In the genomic region with DNA sequence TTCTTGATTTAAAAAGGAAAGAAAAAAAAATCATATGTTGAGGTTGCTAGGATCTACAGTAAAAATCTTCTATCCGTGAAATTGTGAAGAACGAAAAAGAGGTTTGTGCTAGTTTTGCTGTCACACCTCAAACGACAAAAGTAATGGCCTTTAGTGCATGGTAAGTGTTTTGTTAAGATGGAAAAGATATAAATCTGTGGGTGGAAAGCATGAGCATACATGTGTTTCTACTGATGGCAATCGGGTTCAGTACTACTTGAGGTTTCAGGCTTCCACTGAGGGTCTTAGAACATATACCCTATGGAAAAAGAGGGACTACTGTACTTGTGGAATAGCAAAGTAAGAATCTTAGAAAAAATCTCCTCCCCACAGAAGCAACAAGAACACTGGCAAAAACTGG, we compare ENCODE assay signal across 21 cellular contexts. TPM values are rescaled to one million over a fixed set of nuclear protein-coding genes. Genes with fewer than 3 reads are reported as not detected.
DNase-seq lines count a peak whose midpoint lies in the region; TF ChIP-seq lines count a peak whose summit lies in the region.
"Had no signal": no experiment of that assay in that cellular context is flagged by ENCODE, and none has a peak within 500 bp of the region (broad histone marks: within the 10 kb centered on the region; RNA-seq: fewer than 3 reads in every experiment).

No MANE protein-coding gene starts in this region.

- H3K9me3 ChIP-seq in MM.1S (replicated peaks; ENCODE audit: insufficient read depth, low read length) (no peaks in the 10 kb centered on the region), uterus (no peaks in the 10 kb centered on the region)
- H3K9me3 ChIP-seq: A549, tibial nerve had no signal

- no peaks in the 10 kb centered on the region for H3K9me2 ChIP-seq in MM.1S (replicated peaks; ENCODE audit: insufficient read depth, low read length)

- no peaks in the 10 kb centered on the region for H3K27me3 Mint-ChIP-seq in activated CD4-positive, alpha-beta memory T cell treated with anti-CD3 and anti-CD28 coated beads, Interleukin-2, amount 10 ng/mL, durations not matched to agents 7 days and 5 days
- no peaks in the 10 kb centered on the region for H3K27me3 Mint-ChIP-seq in activated CD4-positive, alpha-beta memory T cell treated with anti-CD3 and anti-CD28 coated beads for 36 hours
- H3K27me3 Mint-ChIP-seq in activated T-helper 2 cell treated with anti-CD3 and anti-CD28 coated beads, Interferon-gamma antibody, Interleukin-2, Interleukin-4, amounts not matched to agents 10 μg/mL and 5 μg/mL and 100 μg/mL, durations not matched to agents 14 hours and 24 hours and 36 hours (ENCODE audit: low read depth) = no peaks in the 10 kb centered on the region
- no peaks in the 10 kb centered on the region for H3K27me3 Mint-ChIP-seq in nephron progenitor cell (ENCODE audit: low read depth, poor library complexity)

- H3K79me2 ChIP-seq in MM.1S (ENCODE audit: low read length) = no peaks in the 10 kb centered on the region

- POLR2A ChIA-PET in activated CD4-positive, alpha-beta memory T cell treated with anti-CD3 and anti-CD28 coated beads, Interleukin-2, amount 10 ng/mL, durations not matched to agents 7 days and 5 days (lab: Charles Lee) = interaction anchor here (1.2 to 1.5 kb wide), 2 partner anchors 18 to 850 kb away, joined by 3 to 6 read pairs; a partner anchor contains a TSS
- POLR2A ChIA-PET in activated CD4-positive, alpha-beta memory T cell treated with anti-CD3 and anti-CD28 coated beads for 36 hours (lab: Charles Lee) = no interaction called here

- peaks cover 12% of the 10 kb centered on the region for H3K36me3 Mint-ChIP-seq in activated CD4-positive, alpha-beta memory T cell treated with anti-CD3 and anti-CD28 coated beads, Interleukin-2, amount 10 ng/mL, durations not matched to agents 7 days and 5 days (ENCODE audit: low read depth)
- peaks cover 8% of the 10 kb centered on the region for H3K36me3 Mint-ChIP-seq in activated CD4-positive, alpha-beta memory T cell treated with anti-CD3 and anti-CD28 coated beads for 36 hours
- H3K36me3 Mint-ChIP-seq in activated T-helper 2 cell treated with anti-CD3 and anti-CD28 coated beads, Interferon-gamma antibody, Interleukin-2, Interleukin-4, amounts not matched to agents 10 μg/mL and 5 μg/mL and 100 μg/mL, durations not matched to agents 14 hours and 24 hours and 36 hours (ENCODE audit: low read depth) = peaks cover 56% of the 10 kb centered on the region
- peaks cover 14% of the 10 kb centered on the region for H3K36me3 Mint-ChIP-seq in nephron progenitor cell (ENCODE audit: low read depth)

- peak overlapping the region; percentile 42; the same call in 1 of the 2 replicates for H3K9ac ChIP-seq in MM.1S (ENCODE audit: low read length)

- H3K27me3 ChIP-seq in MM.1S (replicated peaks; ENCODE audit: insufficient read depth, low read length) = no peaks in the 10 kb centered on the region
- H3K27me3 ChIP-seq in uterus = no peaks in the 10 kb centered on the region
- H3K27me3 ChIP-seq: tibial nerve had no signal

- peak overlapping the region; percentile 49 for H3K4me3 ChIP-seq in MM.1S (ENCODE audit: low read length)
- H3K4me3 ChIP-seq in uterus = no peak overlapping the region
- H3K4me3 ChIP-seq: A549, smooth muscle cell, tibial nerve had no signal

- no peak for DNase-seq in activated CD4-positive, alpha-beta memory T cell treated with anti-CD3 and anti-CD28 coated beads, Interleukin-2, amount 10 ng/mL, durations not matched to agents 7 days and 5 days
- no peak for DNase-seq in activated CD4-positive, alpha-beta memory T cell treated with anti-CD3 and anti-CD28 coated beads for 36 hours
- DNase-seq in MM.1S = no peak
- DNase-seq in activated T-helper 2 cell treated with anti-CD3 and anti-CD28 coated beads, Interferon-gamma antibody, Interleukin-2, Interleukin-4, amounts not matched to agents 10 μg/mL and 5 μg/mL and 100 μg/mL, durations not matched to agents 14 hours and 24 hours and 36 hours (ENCODE audit: low spot score) = no peak
- no peak for DNase-seq in nephron progenitor cell
- DNase-seq in SKM-1 (lab: John Stamatoyannopoulos, UW; ENCODE audit: unreplicated experiment) = no peak
- no peak for DNase-seq in ureter (ENCODE audit: low spot score)
- no peak for DNase-seq in uterus
- DNase-seq: activated effector memory CD4-positive, alpha-beta T cell treated with Interleukin-2 at 50 U/mL for 16 hours; anterior cingulate cortex; Calu3; head of caudate nucleus; NCI-H1105; NCI-H2029 treated with DMSO at 0.1 percent for 48 hours; occipital lobe; SIG-M5; stimulated activated CD4-positive, alpha-beta T cell treated with anti-CD3 and anti-CD28 coated beads, Interleukin-2, amount 100 ng/mL, for 48 hours had no signal

- TF ChIP-seq POLR2A in uterus (IDR thresholded peaks at IDR 0.05) = no peak

- H3K36me3 ChIP-seq in MM.1S (replicated peaks; ENCODE audit: insufficient read depth, low read length) (no peaks in the 10 kb centered on the region), uterus (no peaks in the 10 kb centered on the region)

- H3K27ac Mint-ChIP-seq in activated CD4-positive, alpha-beta memory T cell treated with anti-CD3 and anti-CD28 coated beads, Interleukin-2, amount 10 ng/mL, durations not matched to agents 7 days and 5 days = peak overlapping the region; percentile 10
- no peak overlapping the region for H3K27ac Mint-ChIP-seq in activated CD4-positive, alpha-beta memory T cell treated with anti-CD3 and anti-CD28 coated beads for 36 hours
- peak overlapping the region; percentile 75 for H3K27ac Mint-ChIP-seq in activated T-helper 2 cell treated with anti-CD3 and anti-CD28 coated beads, Interferon-gamma antibody, Interleukin-2, Interleukin-4, amounts not matched to agents 10 μg/mL and 5 μg/mL and 100 μg/mL, durations not matched to agents 14 hours and 24 hours and 36 hours
- peak overlapping the region; percentile 18 for H3K27ac Mint-ChIP-seq in nephron progenitor cell

- peak overlapping the region; percentile 64 for H2AFZ ChIP-seq in MM.1S (ENCODE audit: low read length)

- intact Hi-C loops in activated CD4-positive, alpha-beta memory T cell treated with anti-CD3 and anti-CD28 coated beads for 36 hours (cut with micrococcal nuclease) = loop anchor here (2.0 to 5.0 kb wide), 2 partner anchors 293 to 1267 kb away; no protein-coding TSS in a partner anchor
- intact Hi-C loops in activated T-helper 2 cell treated with anti-CD3 and anti-CD28 coated beads, Interferon-gamma antibody, Interleukin-2, Interleukin-4, amounts not matched to agents 10 μg/mL and 5 μg/mL and 100 μg/mL, durations not matched to agents 14 hours and 24 hours and 36 hours (cut with micrococcal nuclease) = loop anchor here (2.0 to 5.0 kb wide), 3 partner anchors 292 to 1002 kb away; no protein-coding TSS in a partner anchor
- intact Hi-C loops in uterus (cut with DNase I; ENCODE audit: low total_unique reads) = no loop called here

- H3K4me1 Mint-ChIP-seq in activated CD4-positive, alpha-beta memory T cell treated with anti-CD3 and anti-CD28 coated beads, Interleukin-2, amount 10 ng/mL, durations not matched to agents 7 days and 5 days = peaks cover 23% of the 10 kb centered on the region
- peaks cover 10% of the 10 kb centered on the region for H3K4me1 Mint-ChIP-seq in activated CD4-positive, alpha-beta memory T cell treated with anti-CD3 and anti-CD28 coated beads for 36 hours (ENCODE audit: low read depth)
- H3K4me1 Mint-ChIP-seq in activated T-helper 2 cell treated with anti-CD3 and anti-CD28 coated beads, Interferon-gamma antibody, Interleukin-2, Interleukin-4, amounts not matched to agents 10 μg/mL and 5 μg/mL and 100 μg/mL, durations not matched to agents 14 hours and 24 hours and 36 hours (ENCODE audit: low read depth) = peaks cover 36% of the 10 kb centered on the region
- H3K4me1 Mint-ChIP-seq in nephron progenitor cell = no peaks in the 10 kb centered on the region

- H3K4me3 Mint-ChIP-seq in activated CD4-positive, alpha-beta memory T cell treated with anti-CD3 and anti-CD28 coated beads, Interleukin-2, amount 10 ng/mL, durations not matched to agents 7 days and 5 days = peak overlapping the region; percentile 9
- no peak overlapping the region for H3K4me3 Mint-ChIP-seq in activated CD4-positive, alpha-beta memory T cell treated with anti-CD3 and anti-CD28 coated beads for 36 hours
- peak overlapping the region; percentile 37 for H3K4me3 Mint-ChIP-seq in activated T-helper 2 cell treated with anti-CD3 and anti-CD28 coated beads, Interferon-gamma antibody, Interleukin-2, Interleukin-4, amounts not matched to agents 10 μg/mL and 5 μg/mL and 100 μg/mL, durations not matched to agents 14 hours and 24 hours and 36 hours (ENCODE audit: low read depth)
- no peak overlapping the region for H3K4me3 Mint-ChIP-seq in nephron progenitor cell

- no peaks in the 10 kb centered on the region for H3K9me3 Mint-ChIP-seq in activated CD4-positive, alpha-beta memory T cell treated with anti-CD3 and anti-CD28 coated beads, Interleukin-2, amount 10 ng/mL, durations not matched to agents 7 days and 5 days
- H3K9me3 Mint-ChIP-seq in activated CD4-positive, alpha-beta memory T cell treated with anti-CD3 and anti-CD28 coated beads for 36 hours = no peaks in the 10 kb centered on the region
- H3K9me3 Mint-ChIP-seq in activated T-helper 2 cell treated with anti-CD3 and anti-CD28 coated beads, Interferon-gamma antibody, Interleukin-2, Interleukin-4, amounts not matched to agents 10 μg/mL and 5 μg/mL and 100 μg/mL, durations not matched to agents 14 hours and 24 hours and 36 hours = no peaks in the 10 kb centered on the region
- H3K9me3 Mint-ChIP-seq in nephron progenitor cell = no peaks in the 10 kb centered on the region

- peaks cover 4% of the 10 kb centered on the region; the same call in 1 of the 2 replicates for H3F3A ChIP-seq in MM.1S (ENCODE audit: insufficient read depth, low read length)

- H3K4me2 ChIP-seq in MM.1S (ENCODE audit: low read depth, low read length) = peak overlapping the region; percentile 75
- H3K4me2 ChIP-seq: A549 had no signal

- no peaks in the 10 kb centered on the region for H4K20me1 ChIP-seq in MM.1S (ENCODE audit: insufficient read depth, low read length)

- TF ChIP-seq CTCF in MM.1S (IDR thresholded peaks at IDR 0.05; ENCODE audit: low read length) (no peak), nephron progenitor cell (IDR thresholded peaks at IDR 0.05) (no peak), uterus (IDR thresholded peaks at IDR 0.05) (no peak)

- peak overlapping the region; percentile 43; the same call in 1 of the 2 replicates for H3K27ac ChIP-seq in MM.1S (ENCODE audit: low read length)
- H3K27ac ChIP-seq in uterus = no peak overlapping the region
- H3K27ac ChIP-seq: A549, HL-60, tibial nerve had no signal

- CTCF ChIA-PET in activated CD4-positive, alpha-beta memory T cell treated with anti-CD3 and anti-CD28 coated beads, Interleukin-2, amount 10 ng/mL, durations not matched to agents 7 days and 5 days (lab: Charles Lee) = interaction anchor here (0.6 to 1.6 kb wide), 7 partner anchors 9 to 418 kb away, joined by 3 to 4 read pairs (median 3); no protein-coding TSS in a partner anchor
- CTCF ChIA-PET in activated CD4-positive, alpha-beta memory T cell treated with anti-CD3 and anti-CD28 coated beads for 36 hours (lab: Charles Lee) = interaction anchor here (0.5 to 1.8 kb wide), 3 partner anchors 9 to 181 kb away, joined by 3 to 5 read pairs (median 4); no protein-coding TSS in a partner anchor

- H3K4me1 ChIP-seq in MM.1S (ENCODE audit: low read length) (peaks cover 24% of the 10 kb centered on the region), uterus (no peaks in the 10 kb centered on the region)
- H3K4me1 ChIP-seq: A549 had no signal

RNA-seq across cellular contexts. Expression of a gene that starts 58.0 kb away (rescaled TPM):
- total RNA-seq in activated CD4-positive, alpha-beta memory T cell treated with anti-CD3 and anti-CD28 coated beads, Interleukin-2, amount 10 ng/mL, durations not matched to agents 7 days and 5 days = 10 to 100 TPM; 18.5 to 21.5 TPM
- 10 to 100 TPM; 18.6 to 22.7 TPM for total RNA-seq in activated CD4-positive, alpha-beta memory T cell treated with anti-CD3 and anti-CD28 coated beads for 36 hours
- 201 and 203 TPM in 2 replicates for total RNA-seq in activated T-helper 2 cell treated with anti-CD3 and anti-CD28 coated beads, Interferon-gamma antibody, Interleukin-2, Interleukin-4, amounts not matched to agents 10 μg/mL and 5 μg/mL and 100 μg/mL, durations not matched to agents 14 hours and 24 hours and 36 hours
- 58.1 TPM for total RNA-seq in ureter
- total RNA-seq in uterus = 10 to 100 TPM; 43.5 to 85.1 (median 47.3) TPM

Comparison
In these comparisons a context has a peak if more than half of its experiments do, and no peak if none do; other contexts are left out.
1. H3K4me3 Mint-ChIP-seq: peak in activated CD4-positive, alpha-beta memory T cell treated with anti-CD3 and anti-CD28 coated beads, Interleukin-2, amount 10 ng/mL, durations not matched to agents 7 days and 5 days (single experiment) and activated T-helper 2 cell treated with anti-CD3 and anti-CD28 coated beads, Interferon-gamma antibody, Interleukin-2, Interleukin-4, amounts not matched to agents 10 μg/mL and 5 μg/mL and 100 μg/mL, durations not matched to agents 14 hours and 24 hours and 36 hours (single experiment); none in activated CD4-positive, alpha-beta memory T cell treated with anti-CD3 and anti-CD28 coated beads for 36 hours (single experiment) and nephron progenitor cell (single experiment).